21 cellular contexts compared by ENCODE assay signal in genomic region chr7:2201128-2201527, GRCh38. TPM values are rescaled to one million over a fixed set of nuclear protein-coding genes. Genes with fewer than 3 reads are reported as not detected.
DNase-seq lines count a peak whose midpoint lies in the region; ATAC-seq, FAIRE-seq and TF ChIP-seq lines count a peak whose summit lies in the region.
"Had no signal": no experiment of that assay in that cellular context is flagged by ENCODE, and none has a peak within 500 bp of the region (broad histone marks: within the 10 kb centered on the region; RNA-seq: fewer than 3 reads in every experiment).

No MANE protein-coding gene starts in this region.

- H3K27me3 Mint-ChIP-seq in CD14-positive monocyte (ENCODE audit: low read depth in 3 of 3) = peaks cover 0 to 2% (median 0%) of the 10 kb centered on the region in 3 donors
- H3K27me3 Mint-ChIP-seq: CD4-positive, CD25-positive, alpha-beta regulatory T cell; CD8-positive, alpha-beta memory T cell had no signal

- peaks cover 74 to 88% of the 10 kb centered on the region in 2 donors for H3K36me3 Mint-ChIP-seq in CD14-positive monocyte

- TF ChIP-seq CTCF in SK-N-SH (IDR thresholded peaks at IDR 0.05) (no peak), K562 (IDR thresholded peaks at IDR 0.05 in 2 of 3, conservative IDR thresholded peaks at IDR 0.05 in 1 of 3; ENCODE audit: insufficient read depth in 2 of 3, low read depth in 1 of 3, low read length in 3 of 3) (no peak), spleen (IDR thresholded peaks at IDR 0.05 in 8 of 11, conservative IDR thresholded peaks at IDR 0.05 in 3 of 11) (no peak), CD14-positive monocyte (IDR thresholded peaks at IDR 0.05) (no peak)

- peaks cover 0 to 17% (median 7%) of the 10 kb centered on the region in 7 donors for H3K9me3 Mint-ChIP-seq in CD14-positive monocyte
- H3K9me3 Mint-ChIP-seq: CD4-positive, CD25-positive, alpha-beta regulatory T cell; CD8-positive, alpha-beta memory T cell had no signal

- no peak for FAIRE-seq in K562 (lab: Jason Lieb, UNC)
- FAIRE-seq: A549, GM12878, H1 had no signal

- POLR2A ChIA-PET in SK-N-SH (lab: Yijun Ruan, JAX) = no interaction called here
- POLR2A ChIA-PET in K562 (lab: Yijun Ruan, JAX) = no interaction called here

- ATAC-seq in SK-N-SH treated with all-trans-retinoic acid at 6 μM for 48 hours (no peak), K562 (no peak)
- ATAC-seq: A549, GM12878 had no signal

- H2AFZ ChIP-seq in SK-N-SH (ENCODE audit: low read depth) = no peak overlapping the region
- H2AFZ ChIP-seq in K562 (ENCODE audit: low read depth, low read length) = no peak overlapping the region

- H3K27ac ChIP-seq in SK-N-SH (ENCODE audit: low read depth in 2 of 2, low read length in 1 of 2) (no peak overlapping the region), BLaER1 (peak overlapping the region; percentile 67), K562 (ENCODE audit: extremely low read depth, low read depth, low read length) (no peak overlapping the region), spleen (no peak overlapping the region)
- H3K27ac ChIP-seq: 22Rv1, A549, HL-60 had no signal

- intact Hi-C loops in K562 (cut with micrococcal nuclease) (loop anchor here (10.0 kb wide), 1 partner anchor 626 kb away; the partner anchor contains the start of gene PSMG3), spleen (cut with DNase I; ENCODE audit: low total_unique reads) (loop anchor here (10.0 kb wide), 1 partner anchor 626 kb away; the partner anchor contains the start of gene PSMG3), CD14-positive monocyte (cut with micrococcal nuclease) (no loop called here)

- H3K9ac ChIP-seq in SK-N-SH (no peak overlapping the region), BLaER1 (peak overlapping the region; percentile 63; the same call in 1 of the 2 replicates), K562 (ENCODE audit: insufficient read depth in 1 of 2, low read depth in 2 of 2, low read length in 2 of 2) (no peak overlapping the region; a peak in 1 of 4 replicates)

- no TSS peak for BruUV-seq in K562 (replicated peaks; lab: Mats Ljungman, UMichigan)

- no peak overlapping the region for H3K27ac Mint-ChIP-seq in CD14-positive monocyte
- H3K27ac Mint-ChIP-seq: CD8-positive, alpha-beta memory T cell had no signal

- DNase-seq in SK-N-SH = peak; percentile 9
- no peak for DNase-seq in K562 (ENCODE audit: extremely low read depth in 1 of 4, low spot score in 3 of 4)
- peak; percentile 40 for DNase-seq in spleen
- DNase-seq in activated gamma-delta T cell treated with Interleukin-2 at 50 U/mL for 16 hours = no peak
- no peak for DNase-seq in CD14-positive monocyte (ENCODE audit: low spot score)
- DNase-seq: AML-193; CD4-positive, CD25-positive, alpha-beta regulatory T cell; CD8-positive, alpha-beta memory T cell; COR-L47; DMS 273 treated with DMSO at 0.1 percent for 48 hours; DMS53; DND-41; EL had no signal

- H3F3A ChIP-seq in SK-N-SH (replicated peaks; ENCODE audit: insufficient read depth) = no peaks in the 10 kb centered on the region

- H4K20me1 ChIP-seq in SK-N-SH (ENCODE audit: insufficient read depth) (no peaks in the 10 kb centered on the region), BLaER1 (peaks cover 35% of the 10 kb centered on the region; the same call in 1 of the 2 replicates), K562 (replicated peaks; ENCODE audit: control insufficient read depth, insufficient read depth, low read length) (0 out of 2 replicates have a peak, but pooled peaks cover 3% of the 10 kb centered on the region)

- no peaks in the 10 kb centered on the region for H3K9me1 ChIP-seq in K562 (ENCODE audit: control insufficient read depth, insufficient read depth, low read length)

- in situ Hi-C loops in K562 (cut with MboI) = loop anchor here (10.0 kb wide), 1 partner anchor 616 kb away; no protein-coding TSS in a partner anchor

- H3K4me1 Mint-ChIP-seq in CD14-positive monocyte = peaks cover 9% of the 10 kb centered on the region
- H3K4me1 Mint-ChIP-seq: H9 had no signal

- TF ChIP-seq POLR2A in K562 (conservative IDR thresholded peaks at IDR 0.05) (no peak), spleen (IDR thresholded peaks at IDR 0.05) (no peak)

- H3K4me1 ChIP-seq in SK-N-SH (ENCODE audit: control insufficient read depth in 1 of 2, insufficient read depth in 2 of 2, low read depth in 1 of 2, low read length in 1 of 2) = peaks cover 4 to 43% of the 10 kb centered on the region in 2 experiments; a peak in 2 of 4 replicates
- H3K4me1 ChIP-seq in BLaER1 = peaks cover 88% of the 10 kb centered on the region
- peaks cover 0 to 19% of the 10 kb centered on the region in 2 experiments; a peak in 1 of 5 replicates for H3K4me1 ChIP-seq in K562 (replicated peaks in 1 of 2; ENCODE audit: control insufficient read depth in 2 of 2, insufficient read depth in 2 of 2, low read length in 2 of 2)
- H3K4me1 ChIP-seq in spleen = peaks cover 0 to 21% (median 15%) of the 10 kb centered on the region in 6 donors
- H3K4me1 ChIP-seq: A549 had no signal

- H3K79me2 ChIP-seq in SK-N-SH (ENCODE audit: insufficient read depth) = no peaks in the 10 kb centered on the region
- H3K79me2 ChIP-seq in K562 (ENCODE audit: control insufficient read depth, insufficient read depth, low read length) = no peaks in the 10 kb centered on the region

- TF ChIP-seq RAD21 in SK-N-SH (IDR thresholded peaks at IDR 0.05; ENCODE audit: low read length) (no peak), K562 (CRISPR knock-in tag; conservative IDR thresholded peaks at IDR 0.05 in 1 of 2, IDR thresholded peaks at IDR 0.05 in 1 of 2) (no peak)

- H3K9me2 ChIP-seq in SK-N-SH = no peaks in the 10 kb centered on the region

- no peak overlapping the region for H3K4me3 ChIP-seq in SK-N-SH (ENCODE audit: low read depth in 2 of 2, low read length in 1 of 2)
- no peak overlapping the region; the same call in 1 of the 2 replicates for H3K4me3 ChIP-seq in BLaER1
- H3K4me3 ChIP-seq in K562 = no peak overlapping the region
- H3K4me3 ChIP-seq in spleen = no peak overlapping the region
- H3K4me3 ChIP-seq: A549, GM12878 had no signal

- TF ChIP-seq EP300 in SK-N-SH (IDR thresholded peaks at IDR 0.05; ENCODE audit: borderline replicate concordance in 1 of 2, low read depth in 1 of 2, low read length in 1 of 2) = no peak
- no peak for TF ChIP-seq EP300 in K562 (IDR thresholded peaks at IDR 0.05; ENCODE audit: low read length)

- CTCF ChIA-PET in SK-N-SH (lab: Yijun Ruan, JAX) (interaction anchor here (0.8 to 4.0 kb wide), 11 partner anchors 7 to 622 kb away, joined by 3 to 24 read pairs (median 4); no protein-coding TSS in a partner anchor), K562 (lab: Yijun Ruan, JAX; ENCODE audit: low intra/inter-chr PET ratio) (no interaction called here)

- H3K4me3 Mint-ChIP-seq in CD14-positive monocyte = no peak overlapping the region
- H3K4me3 Mint-ChIP-seq: CD4-positive, CD25-positive, alpha-beta regulatory T cell; CD8-positive, alpha-beta memory T cell; H9 had no signal

- WGBS in SK-N-SH (ENCODE audit: low lambda C conversion rate) = 93% methylated on average over 9 of the region's 10 CpGs
- 98% methylated on average over 7 of the region's 10 CpGs for WGBS in K562 (ENCODE audit: insufficient coverage, low coverage, missing lambda C conversion rate)
- WGBS in spleen, 5 donors = 95 to 100% (median 99%) methylated on average over 4 to 10 of the region's 10 CpGs

- no peaks in the 10 kb centered on the region for H3K27me3 ChIP-seq in SK-N-SH (ENCODE audit: insufficient read depth)
- H3K27me3 ChIP-seq in BLaER1 = no peaks in the 10 kb centered on the region
- H3K27me3 ChIP-seq in K562 (ENCODE audit: control insufficient read depth in 2 of 2, insufficient read depth in 2 of 2, low read length in 2 of 2) = no peaks in the 10 kb centered on the region
- no peaks in the 10 kb centered on the region for H3K27me3 ChIP-seq in spleen (replicated peaks in 1 of 7)

- no peaks in the 10 kb centered on the region for H3K9me3 ChIP-seq in SK-N-SH
- H3K9me3 ChIP-seq in BLaER1 = no peaks in the 10 kb centered on the region
- H3K9me3 ChIP-seq in K562 (replicated peaks; ENCODE audit: control insufficient read depth, insufficient read depth, low read depth, low read length) = no peaks in the 10 kb centered on the region
- peaks cover 0 to 3% (median 0%) of the 10 kb centered on the region in 8 donors for H3K9me3 ChIP-seq in spleen
- H3K9me3 ChIP-seq: A549 had no signal

- no peak overlapping the region for H3K4me2 ChIP-seq in SK-N-SH
- H3K4me2 ChIP-seq in BLaER1 = peak overlapping the region; percentile 86
- H3K4me2 ChIP-seq in K562 (ENCODE audit: insufficient read depth, low read length) = no peak overlapping the region
- H3K4me2 ChIP-seq: A549 had no signal

- H3K36me3 ChIP-seq in SK-N-SH (replicated peaks in 1 of 2; ENCODE audit: control insufficient read depth in 1 of 2, insufficient read depth in 2 of 2, low read length in 1 of 2) = peaks cover 8 to 28% of the 10 kb centered on the region in 2 experiments
- H3K36me3 ChIP-seq in BLaER1 = peaks cover 62% of the 10 kb centered on the region
- peaks cover 53% of the 10 kb centered on the region; the same call in 2 of the 3 replicates for H3K36me3 ChIP-seq in K562 (ENCODE audit: control insufficient read depth, insufficient read depth, low read length)
- H3K36me3 ChIP-seq in spleen = peaks cover 0 to 78% (median 27%) of the 10 kb centered on the region in 6 donors

RNA-seq across cellular contexts. Expression of gene MAD1L1, which starts 31.6 kb away (rescaled TPM):
- polyA plus RNA-seq in SK-N-SH (2012; rRNA removed) = 28.7 and 46.2 TPM in 2 replicates
- polyA plus RNA-seq in SK-N-SH (2012; cell fraction: cytosol; rRNA removed) = 20.4 and 23.6 TPM in 2 replicates
- polyA plus RNA-seq in SK-N-SH (2012; cell fraction: nucleus; rRNA removed) = 29.9 and 64.7 TPM in 2 replicates
- 159 and 265 TPM in 2 replicates for total RNA-seq in K562 (2011; cell fraction: chromatin; rRNA removed; ENCODE audit: low replicate concordance)
- 94.7 and 113 TPM in 2 replicates for total RNA-seq in K562 (2011; cell fraction: nucleolus; rRNA removed)
- total RNA-seq in K562 (2011; cell fraction: nucleoplasm; rRNA removed) = 88.9 and 95.8 TPM in 2 replicates
- 89.7 and 103 TPM in 2 replicates for total RNA-seq in K562 (2014; rRNA removed)
- total RNA-seq in K562 (2014; rRNA removed; fragmentation: Illumina TruSeq; extraction: Trizol) = 6.8 and 12.3 TPM in 2 replicates
- 32.6 TPM in 2 replicates for total RNA-seq in K562 (2015; rRNA removed; fragmentation: Illumina TruSeq; extraction: Trizol)
- 67.4 and 75.3 TPM in 2 replicates for total RNA-seq in K562 (2021)
- 18.0 and 23.3 TPM in 2 replicates for polyA plus RNA-seq in K562 (2011; rRNA removed)
- polyA plus RNA-seq in K562 (2011; cell fraction: cytosol; rRNA removed) = 31.4 and 103 TPM in 2 replicates
- polyA plus RNA-seq in K562 (2011; cell fraction: nucleus; rRNA removed) = 23.7 and 53.1 TPM in 2 replicates
- 50.7 and 89.9 TPM in 2 replicates for polyA plus RNA-seq in K562 (2012)
- 11.4 and 16.7 TPM in 2 replicates for polyA plus RNA-seq in K562 (2014; fragmentation: Illumina TruSeq; extraction: Trizol)
- 1 to 10 TPM; 1.7 to 5.0 TPM for polyA plus RNA-seq in K562 (2014; fragmentation: Nextera tagmentation; extraction: Ambion mirVana)
- polyA plus RNA-seq in K562 (2014; rRNA removed) = 53.5 and 65.3 TPM in 2 replicates
- polyA minus RNA-seq in K562 (2011; rRNA and poly(A)+ RNA removed) = 14.5 and 17.9 TPM in 2 replicates
- polyA minus RNA-seq in K562 (2011; cell fraction: cytosol; rRNA and poly(A)+ RNA removed) = 34.4 and 62.5 TPM in 2 replicates
- 21.5 and 31.9 TPM in 2 replicates for polyA minus RNA-seq in K562 (2011; cell fraction: nucleus; rRNA and poly(A)+ RNA removed)
- total RNA-seq in spleen = 100 to 1,000 TPM in 1 of 7 donors, 10 to 100 TPM in 6; 47.3 to 104 (median 62.0) TPM
- polyA plus RNA-seq in spleen = 100 to 1,000 TPM in 1 of 3 donors, 10 to 100 TPM in 2; 48.8 to 118 (median 75.0) TPM
- polyA plus RNA-seq in CD14-positive monocyte = 10 to 100 TPM; 22.0 to 33.2 TPM

RNA-seq across cellular contexts. Expression of gene MRM2, which starts 40.9 kb away (rescaled TPM):
- 30.7 and 34.8 TPM in 2 replicates for polyA plus RNA-seq in SK-N-SH (2012; rRNA removed)
- 36.0 and 37.6 TPM in 2 replicates for polyA plus RNA-seq in SK-N-SH (2012; cell fraction: cytosol; rRNA removed)
- polyA plus RNA-seq in SK-N-SH (2012; cell fraction: nucleus; rRNA removed) = 13.9 and 18.7 TPM in 2 replicates
- 24.0 and 38.8 TPM in 2 replicates for total RNA-seq in K562 (2011; cell fraction: chromatin; rRNA removed; ENCODE audit: low replicate concordance)
- total RNA-seq in K562 (2011; cell fraction: nucleolus; rRNA removed) = 23.0 and 36.2 TPM in 2 replicates
- 26.9 and 28.0 TPM in 2 replicates for total RNA-seq in K562 (2011; cell fraction: nucleoplasm; rRNA removed)
- 48.3 and 50.5 TPM in 2 replicates for total RNA-seq in K562 (2014; rRNA removed)
- 41.7 and 43.9 TPM in 2 replicates for total RNA-seq in K562 (2014; rRNA removed; fragmentation: Illumina TruSeq; extraction: Trizol)
- total RNA-seq in K562 (2015; rRNA removed; fragmentation: Illumina TruSeq; extraction: Trizol) = 45.9 and 50.7 TPM in 2 replicates
- total RNA-seq in K562 (2021) = 47.9 and 50.2 TPM in 2 replicates
- polyA plus RNA-seq in K562 (2011; rRNA removed) = 29.3 and 32.4 TPM in 2 replicates
- 19.7 and 23.9 TPM in 2 replicates for polyA plus RNA-seq in K562 (2011; cell fraction: cytosol; rRNA removed)
- 10.7 and 12.6 TPM in 2 replicates for polyA plus RNA-seq in K562 (2011; cell fraction: nucleus; rRNA removed)
- 34.0 and 47.0 TPM in 2 replicates for polyA plus RNA-seq in K562 (2012)
- 54.5 and 62.0 TPM in 2 replicates for polyA plus RNA-seq in K562 (2014; fragmentation: Illumina TruSeq; extraction: Trizol)
- 100 to 1,000 TPM in 1 of 2 experiments, 10 to 100 TPM in 1; 70.4 to 116 TPM for polyA plus RNA-seq in K562 (2014; fragmentation: Nextera tagmentation; extraction: Ambion mirVana)
- polyA plus RNA-seq in K562 (2014; rRNA removed) = 44.1 and 50.2 TPM in 2 replicates
- 20.5 and 21.4 TPM in 2 replicates for polyA minus RNA-seq in K562 (2011; rRNA and poly(A)+ RNA removed)
- polyA minus RNA-seq in K562 (2011; cell fraction: cytosol; rRNA and poly(A)+ RNA removed) = 13.3 and 21.0 TPM in 2 replicates
- polyA minus RNA-seq in K562 (2011; cell fraction: nucleus; rRNA and poly(A)+ RNA removed) = 9.2 and 13.9 TPM in 2 replicates
- total RNA-seq in spleen = 10 to 100 TPM; 19.0 to 24.7 (median 23.3) TPM
- 10 to 100 TPM; 24.1 to 35.8 (median 27.2) TPM for polyA plus RNA-seq in spleen
- polyA plus RNA-seq in CD14-positive monocyte = 10 to 100 TPM; 26.7 to 32.5 TPM

RNA-seq across cellular contexts. Expression of gene NUDT1, which starts 40.9 kb away (rescaled TPM):
- polyA plus RNA-seq in SK-N-SH (2012; rRNA removed) (79.5 and 98.1 TPM in 2 replicates), K562 (2011; rRNA removed) (26.0 and 32.1 TPM in 2 replicates), K562 (2014; fragmentation: Illumina TruSeq; extraction: Trizol) (29.6 and 41.1 TPM in 2 replicates), K562 (2014; fragmentation: Nextera tagmentation; extraction: Ambion mirVana) (10 to 100 TPM in 1 of 2 experiments, 1 to 10 TPM in 1; 5.3 to 16.2 TPM), K562 (2014; rRNA removed) (63.1 and 64.4 TPM in 2 replicates), spleen (10 to 100 TPM; 38.2 to 69.3 (median 42.4) TPM), CD14-positive monocyte (10 to 100 TPM; 40.8 to 42.6 TPM)
- polyA plus RNA-seq in SK-N-SH (2012; cell fraction: cytosol; rRNA removed) = 69.1 and 83.0 TPM in 2 replicates
- 53.9 and 64.3 TPM in 2 replicates for polyA plus RNA-seq in SK-N-SH (2012; cell fraction: nucleus; rRNA removed)
- 6.3 and 17.2 TPM in 2 replicates for total RNA-seq in K562 (2011; cell fraction: chromatin; rRNA removed; ENCODE audit: low replicate concordance)
- 20.5 and 20.8 TPM in 2 replicates for total RNA-seq in K562 (2011; cell fraction: nucleolus; rRNA removed)
- total RNA-seq in K562 (2011; cell fraction: nucleoplasm; rRNA removed) = 16.0 and 16.9 TPM in 2 replicates
- total RNA-seq in K562 (2014; rRNA removed) (73.3 and 79.6 TPM in 2 replicates), K562 (2014; rRNA removed; fragmentation: Illumina TruSeq; extraction: Trizol) (12.7 and 25.8 TPM in 2 replicates), K562 (2015; rRNA removed; fragmentation: Illumina TruSeq; extraction: Trizol) (45.8 and 48.5 TPM in 2 replicates), K562 (2021) (39.3 and 44.8 TPM in 2 replicates), spleen (10 to 100 TPM; 13.7 to 29.4 (median 20.4) TPM)
- polyA plus RNA-seq in K562 (2011; cell fraction: cytosol; rRNA removed) = 42.4 and 49.5 TPM in 2 replicates
- polyA plus RNA-seq in K562 (2011; cell fraction: nucleus; rRNA removed) = 35.5 and 42.6 TPM in 2 replicates
- 74.2 and 74.5 TPM in 2 replicates for polyA plus RNA-seq in K562 (2012)
- 10.8 and 13.0 TPM in 2 replicates for polyA minus RNA-seq in K562 (2011; rRNA and poly(A)+ RNA removed)
- 15.0 and 18.8 TPM in 2 replicates for polyA minus RNA-seq in K562 (2011; cell fraction: cytosol; rRNA and poly(A)+ RNA removed)
- 6.9 and 7.9 TPM in 2 replicates for polyA minus RNA-seq in K562 (2011; cell fraction: nucleus; rRNA and poly(A)+ RNA removed)

Comparison
In these comparisons a context has a peak if more than half of its experiments do, and no peak if none do; other contexts are left out.
1. DNase-seq: peak in SK-N-SH (single experiment) and spleen (single experiment); none in K562 (0 of 4), activated gamma-delta T cell treated with Interleukin-2 at 50 U/mL for 16 hours (single experiment) and CD14-positive monocyte (single experiment).
2. intact Hi-C loops: an anchor here in K562 (10.0 kb wide) and spleen (10.0 kb wide); none called in CD14-positive monocyte.